ENCODE assay signal across 8 cellular contexts in genomic region chr10:14971867-14972448, GRCh38. TPM values are rescaled to one million over a fixed set of nuclear protein-coding genes. Genes with fewer than 3 reads are reported as not detected.
DNase-seq lines count a peak whose midpoint lies in the region; ATAC-seq and TF ChIP-seq lines count a peak whose summit lies in the region.

No MANE protein-coding gene starts in this region.

- no peaks in the 10 kb centered on the region for H3K9me1 ChIP-seq in IMR-90 (ENCODE audit: insufficient read depth, low read length)

- no peaks in the 10 kb centered on the region for H3K27me3 ChIP-seq in CD4-positive, alpha-beta memory T cell (ENCODE audit: insufficient read depth, low read length)
- H3K27me3 ChIP-seq in IMR-90 (ENCODE audit: control insufficient read depth, insufficient read depth, low read length): peaks cover 5% of the 10 kb centered on the region

- TF ChIP-seq CTCF in IMR-90 (conservative IDR thresholded peaks at IDR 0.05; ENCODE audit: low read depth, low read length): peak; percentile 39
- peak; percentile 60 for TF ChIP-seq CTCF in fibroblast of pulmonary artery (IDR thresholded peaks at IDR 0.05; ENCODE audit: low read length, missing control alignments)

- H2BK5ac ChIP-seq in IMR-90 (ENCODE audit: low read depth, low read length, poor library complexity, severe bottlenecking): no peak overlapping the region

- H4K5ac ChIP-seq in IMR-90 (ENCODE audit: low read depth, low read length): no peak overlapping the region

- peak; percentile 42 for TF ChIP-seq RAD21 in IMR-90 (IDR thresholded peaks at IDR 0.05; ENCODE audit: low read length)

- intact Hi-C loops in CD4-positive, alpha-beta memory T cell (cut with micrococcal nuclease): loop anchor here (1.0 kb wide), 1 partner anchor 473 kb away; no protein-coding TSS in a partner anchor
- intact Hi-C loops in IMR-90 (cut with micrococcal nuclease): no loop called here

- H3K4ac ChIP-seq in IMR-90 (ENCODE audit: low read depth, low read length): no peak overlapping the region

- no peaks in the 10 kb centered on the region for H3K9me3 ChIP-seq in CD4-positive, alpha-beta memory T cell (ENCODE audit: control insufficient read depth in 1 of 2, low read length in 2 of 2)
- H3K9me3 ChIP-seq in IMR-90 (ENCODE audit: control insufficient read depth, insufficient read depth, low read length): no peaks in the 10 kb centered on the region

- H2BK120ac ChIP-seq in IMR-90 (ENCODE audit: low read depth, low read length): no peak overlapping the region

- H3K14ac ChIP-seq in IMR-90 (replicated peaks; ENCODE audit: low read depth, low read length): no peak overlapping the region

- POLR2A ChIA-PET in CD4-positive, alpha-beta memory T cell (lab: Charles Lee; ENCODE audit: partially characterized antibody): interaction anchor here (1.1 to 1.3 kb wide), 2 partner anchors 12 to 93 kb away, joined by 3 read pairs; partner anchors contain the start of genes MEIG1 and SUV39H2
- POLR2A ChIA-PET in IMR-90 (lab: Charles Lee; ENCODE audit: unreplicated experiment): no interaction called here
- POLR2A ChIA-PET in activated CD8-positive, alpha-beta T cell treated with anti-CD3 and anti-CD28 coated beads, Interleukin-2, amount 10 ng/mL, durations not matched to agents 7 days and 5 days (lab: Charles Lee): interaction anchor here (0.7 to 0.8 kb wide), 2 partner anchors 67 to 688 kb away, joined by 3 to 5 read pairs; no protein-coding TSS in a partner anchor

- dilution Hi-C loops in IMR-90 (cut with HindIII; ENCODE audit: low sequenced_read_pairs, unreplicated experiment): no loop called here

- no peaks in the 10 kb centered on the region for H3K36me3 ChIP-seq in CD4-positive, alpha-beta memory T cell (ENCODE audit: insufficient read depth, low read length)
- no peaks in the 10 kb centered on the region for H3K36me3 ChIP-seq in IMR-90 (ENCODE audit: control insufficient read depth, insufficient read depth, low read length)

- CTCF ChIA-PET in CD4-positive, alpha-beta memory T cell (lab: Charles Lee; ENCODE audit: partially characterized antibody): interaction anchor here (0.5 to 4.2 kb wide), 21 partner anchors 9 to 776 kb away, joined by 3 to 22 read pairs (median 4); partner anchors contain the start of genes DCLRE1C, MEIG1 and SUV39H2
- CTCF ChIA-PET in IMR-90 (lab: Yijun Ruan, JAX): interaction anchor here (0.6 to 0.7 kb wide), 3 partner anchors 22 to 91 kb away, joined by 3 to 8 read pairs (median 3); no protein-coding TSS in a partner anchor
- CTCF ChIA-PET in activated CD8-positive, alpha-beta T cell treated with anti-CD3 and anti-CD28 coated beads, Interleukin-2, amount 10 ng/mL, durations not matched to agents 7 days and 5 days (lab: Charles Lee): interaction anchor here (0.6 to 1.9 kb wide), 18 partner anchors 10 to 435 kb away, joined by 3 to 11 read pairs (median 4); partner anchors contain the start of genes DCLRE1C and MEIG1

- no peak overlapping the region for H2BK15ac ChIP-seq in IMR-90 (ENCODE audit: low read depth, low read length)

- H3K4me3 Mint-ChIP-seq in CD4-positive, alpha-beta memory T cell: no peak overlapping the region
- no peak overlapping the region for H3K4me3 Mint-ChIP-seq in activated CD8-positive, alpha-beta T cell treated with anti-CD3 and anti-CD28 coated beads, Interleukin-2, amount 10 ng/mL, durations not matched to agents 7 days and 5 days

- no peaks in the 10 kb centered on the region for H4K20me1 ChIP-seq in IMR-90 (ENCODE audit: insufficient read depth, low read length)

- H3K4me3 ChIP-seq in CD4-positive, alpha-beta memory T cell (ENCODE audit: low read length in 2 of 2): no peak overlapping the region
- H3K4me3 ChIP-seq in IMR-90 (ENCODE audit: insufficient read depth, low read depth, low read length): no peak overlapping the region
- H3K4me3 ChIP-seq in fibroblast of pulmonary artery (replicated peaks; ENCODE audit: low read depth, low read length): no peak overlapping the region

- no peak overlapping the region for H2AK9ac ChIP-seq in IMR-90 (replicated peaks; ENCODE audit: low read depth, low read length, poor library complexity)

- H3K4me1 ChIP-seq in CD4-positive, alpha-beta memory T cell (ENCODE audit: insufficient read depth, low read length): peaks cover 3% of the 10 kb centered on the region
- no peaks in the 10 kb centered on the region for H3K4me1 ChIP-seq in IMR-90 (ENCODE audit: control insufficient read depth, insufficient read depth, low read length)

- H3K27ac Mint-ChIP-seq in CD4-positive, alpha-beta memory T cell: no peak overlapping the region
- no peak overlapping the region for H3K27ac Mint-ChIP-seq in activated CD8-positive, alpha-beta T cell treated with anti-CD3 and anti-CD28 coated beads, Interleukin-2, amount 10 ng/mL, durations not matched to agents 7 days and 5 days

- H3K36me3 Mint-ChIP-seq in CD4-positive, alpha-beta memory T cell: no peaks in the 10 kb centered on the region
- no peaks in the 10 kb centered on the region for H3K36me3 Mint-ChIP-seq in activated CD8-positive, alpha-beta T cell treated with anti-CD3 and anti-CD28 coated beads, Interleukin-2, amount 10 ng/mL, durations not matched to agents 7 days and 5 days (ENCODE audit: low read depth)

- peaks cover 13 to 21% of the 10 kb centered on the region in 2 donors for H3K27me3 Mint-ChIP-seq in CD4-positive, alpha-beta memory T cell
- H3K27me3 Mint-ChIP-seq in activated CD8-positive, alpha-beta T cell treated with anti-CD3 and anti-CD28 coated beads, Interleukin-2, amount 10 ng/mL, durations not matched to agents 7 days and 5 days (ENCODE audit: low read depth): peaks cover 7% of the 10 kb centered on the region

- no peaks in the 10 kb centered on the region for H3K79me1 ChIP-seq in IMR-90 (ENCODE audit: low read depth in 1 of 2, low read length in 2 of 2)

- H3K56ac ChIP-seq in IMR-90 (ENCODE audit: extremely low read depth, insufficient read depth, low read length): no peak overlapping the region

- peaks cover 0 to 6% (median 3%) of the 10 kb centered on the region in 4 donors for H3K4me1 Mint-ChIP-seq in CD4-positive, alpha-beta memory T cell
- peaks cover 8% of the 10 kb centered on the region for H3K4me1 Mint-ChIP-seq in activated CD8-positive, alpha-beta T cell treated with anti-CD3 and anti-CD28 coated beads, Interleukin-2, amount 10 ng/mL, durations not matched to agents 7 days and 5 days (ENCODE audit: low read depth)

- H3K9me3 Mint-ChIP-seq in CD4-positive, alpha-beta memory T cell: no peaks in the 10 kb centered on the region
- H3K9me3 Mint-ChIP-seq in activated CD8-positive, alpha-beta T cell treated with anti-CD3 and anti-CD28 coated beads, Interleukin-2, amount 10 ng/mL, durations not matched to agents 7 days and 5 days (ENCODE audit: insufficient read depth): no peaks in the 10 kb centered on the region

- ATAC-seq in IMR-90 (ENCODE audit: low read depth): peak; percentile 40; the same call in 1 of the 2 replicates
- peak; percentile 64 for ATAC-seq in activated CD8-positive, alpha-beta T cell treated with anti-CD3 and anti-CD28 coated beads, Interleukin-2, amount 10 ng/mL, durations not matched to agents 7 days and 5 days
- no peak for ATAC-seq in HG02759 (IDR thresholded peaks at IDR 0.05; ENCODE audit: unreplicated experiment)
- ATAC-seq in GM18519 (IDR thresholded peaks at IDR 0.05; ENCODE audit: low FRiP score, unreplicated experiment): no peak

- no peak for TF ChIP-seq POLR2A in IMR-90 (IDR thresholded peaks at IDR 0.05; ENCODE audit: low read depth, low read length)

- no peak overlapping the region for H2AK5ac ChIP-seq in IMR-90 (ENCODE audit: low read depth, low read length)

- H3K4me2 ChIP-seq in IMR-90 (ENCODE audit: low read depth, low read length): no peak overlapping the region

- no peak overlapping the region for H3K18ac ChIP-seq in IMR-90 (ENCODE audit: low read depth, low read length)

- H2AFZ ChIP-seq in IMR-90 (replicated peaks; ENCODE audit: low read length, poor library complexity): peak overlapping the region; percentile 49

- H3K27ac ChIP-seq in CD4-positive, alpha-beta memory T cell (ENCODE audit: low read depth, low read length): no peak overlapping the region
- H3K27ac ChIP-seq in IMR-90 (ENCODE audit: insufficient read depth, low read length): no peak overlapping the region

- H4K91ac ChIP-seq in IMR-90 (ENCODE audit: insufficient read depth, low read depth, low read length): no peak overlapping the region

- H3K9ac ChIP-seq in IMR-90 (ENCODE audit: low read depth, low read length): no peak overlapping the region

- H3K23ac ChIP-seq in IMR-90 (ENCODE audit: low read depth, low read length): no peak overlapping the region

- no peak overlapping the region for H4K8ac ChIP-seq in IMR-90 (ENCODE audit: low read depth in 2 of 2, low read length in 2 of 2)

- in situ Hi-C loops in IMR-90 (cut with MboI; ENCODE audit: low sequenced_read_pairs): no loop called here

- no CpG with 5 or more reads among the region's 4 CpGs for WGBS in IMR-90 (ENCODE audit: extremely low coverage in 2 of 2, insufficient read length in 1 of 2), 2 experiments

- DNase-seq in CD4-positive, alpha-beta memory T cell: peak in 4 of 5 donors; percentile 38 to 48 (median 44)
- no peak for DNase-seq in IMR-90
- DNase-seq in activated CD8-positive, alpha-beta T cell treated with anti-CD3 and anti-CD28 coated beads, Interleukin-2, amount 10 ng/mL, durations not matched to agents 7 days and 5 days: peak; percentile 62
- peak; percentile 23 for DNase-seq in fibroblast of pulmonary artery (ENCODE audit: low read depth)
- peak in 2 of 3 donors; percentile 30 to 41 for DNase-seq in stimulated activated CD4-positive, alpha-beta T cell treated with anti-CD3 and anti-CD28 coated beads, Interleukin-12 subunit alpha, Interleukin-12 subunit beta, amount 100 ng/mL, for 48 hours (ENCODE audit: low read depth in 2 of 3, low spot score in 1 of 3)
- no peak for DNase-seq in iPS-NIHi11 (ENCODE audit: low spot score)

- BruUV-seq in IMR-90 (replicated peaks; lab: Mats Ljungman, UMichigan): no TSS peak

- H2BK20ac ChIP-seq in IMR-90 (ENCODE audit: low read depth, low read length): no peak overlapping the region

RNA-seq across cellular contexts. Expression of gene MEIG1, which starts 12.8 kb away (rescaled TPM):
- total RNA-seq in CD4-positive, alpha-beta memory T cell: not detected
- polyA plus RNA-seq in CD4-positive, alpha-beta memory T cell: under 1 TPM; 0.62 to 0.99 TPM
- total RNA-seq in IMR-90 (2012; rRNA removed): not detected in 2 replicates
- polyA plus RNA-seq in IMR-90 (2012; rRNA removed): not detected in 2 replicates
- 0.17 TPM in 1 of 2 replicates, not detected in the other for polyA plus RNA-seq in IMR-90 (2012; cell fraction: cytosol; rRNA removed)
- not detected in 2 replicates for polyA plus RNA-seq in IMR-90 (2012; cell fraction: nucleus; rRNA removed; ENCODE audit: low replicate concordance)
- total RNA-seq in activated CD8-positive, alpha-beta T cell treated with anti-CD3 and anti-CD28 coated beads, Interleukin-2, amount 10 ng/mL, durations not matched to agents 7 days and 5 days: not detected

RNA-seq across cellular contexts. Expression of gene DCLRE1C, which starts 18.1 kb away (rescaled TPM):
- total RNA-seq in CD4-positive, alpha-beta memory T cell: 10 to 100 TPM; 31.2 to 34.9 TPM
- polyA plus RNA-seq in CD4-positive, alpha-beta memory T cell: 10 to 100 TPM; 12.3 to 24.5 TPM
- 8.1 TPM in 2 replicates for total RNA-seq in IMR-90 (2012; rRNA removed)
- 2.6 and 2.9 TPM in 2 replicates for polyA plus RNA-seq in IMR-90 (2012; rRNA removed)
- 0.64 and 0.77 TPM in 2 replicates for polyA plus RNA-seq in IMR-90 (2012; cell fraction: cytosol; rRNA removed)
- polyA plus RNA-seq in IMR-90 (2012; cell fraction: nucleus; rRNA removed; ENCODE audit: low replicate concordance): 1.4 and 13.9 TPM in 2 replicates
- total RNA-seq in activated CD8-positive, alpha-beta T cell treated with anti-CD3 and anti-CD28 coated beads, Interleukin-2, amount 10 ng/mL, durations not matched to agents 7 days and 5 days: 10 to 100 TPM; 50.7 to 58.3 TPM

Comparison
In these comparisons a context has a peak if more than half of its experiments do, and no peak if none do; other contexts are left out.
1. DNase-seq: peak in CD4-positive, alpha-beta memory T cell (4 of 5), activated CD8-positive, alpha-beta T cell treated with anti-CD3 and anti-CD28 coated beads, Interleukin-2, amount 10 ng/mL, durations not matched to agents 7 days and 5 days (single experiment), fibroblast of pulmonary artery (single experiment) and stimulated activated CD4-positive, alpha-beta T cell treated with anti-CD3 and anti-CD28 coated beads, Interleukin-12 subunit alpha, Interleukin-12 subunit beta, amount 100 ng/mL, for 48 hours (2 of 3); none in IMR-90 (single experiment) and iPS-NIHi11 (single experiment).
2. ATAC-seq: peak in IMR-90 (single experiment) and activated CD8-positive, alpha-beta T cell treated with anti-CD3 and anti-CD28 coated beads, Interleukin-2, amount 10 ng/mL, durations not matched to agents 7 days and 5 days (single experiment); none in HG02759 (single experiment) and GM18519 (single experiment).